34 cellular contexts compared by ENCODE assay signal in the genomic region with DNA sequence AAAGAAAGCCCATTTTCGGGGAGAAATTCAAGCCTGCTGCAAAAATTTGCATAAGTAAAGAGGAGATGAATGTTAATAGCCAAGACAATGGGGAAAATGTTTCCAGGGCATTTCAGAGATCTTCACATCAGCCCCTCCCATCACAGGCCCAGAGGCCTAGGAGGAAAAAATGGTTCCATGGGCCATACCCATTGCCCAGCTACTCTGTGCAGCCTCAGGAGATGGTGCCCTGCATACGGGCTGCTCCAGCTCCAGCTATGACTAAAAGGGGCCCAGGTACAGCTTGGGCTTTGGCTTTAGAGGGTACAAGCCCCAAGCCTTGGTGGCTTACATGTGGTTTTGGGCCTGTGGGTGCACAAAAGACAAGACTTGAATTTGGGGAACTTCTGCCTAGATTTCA.
"Had no signal": no experiment of that assay in that cellular context is flagged by ENCODE, and none has a peak within 500 bp of the region (broad histone marks: within the 10 kb centered on the region; RNA-seq: fewer than 3 reads in every experiment).

No MANE protein-coding gene starts in this region.

- H3K27ac Mint-ChIP-seq: activated B cell treated with CpG ODN at 0.5 μM for 24 hours; activated CD4-positive, alpha-beta memory T cell treated with anti-CD3 and anti-CD28 coated beads for 36 hours; activated CD4-positive, alpha-beta T cell treated with anti-CD3 and anti-CD28 coated beads, Interleukin-2, amount 10 ng/mL, durations not matched to agents 24 days and 14 days; activated CD8-positive, alpha-beta T cell treated with anti-CD3 and anti-CD28 coated beads for 36 hours; activated naive CD4-positive, alpha-beta T cell treated with anti-CD3 and anti-CD28 coated beads for 36 hours; activated naive CD4-positive, alpha-beta T cell treated with anti-CD3 and anti-CD28 coated beads, Interleukin-2, amount 50 U/mL, for 72 hours; activated naive CD8-positive, alpha-beta T cell treated with anti-CD3 and anti-CD28 coated beads for 36 hours; activated T-cell treated with anti-CD3 and anti-CD28 coated beads, Interleukin-2, amount 50 U/mL, for 72 hours; activated T-helper 1 cell treated with anti-CD3 and anti-CD28 coated beads, Interleukin-12 subunit alpha, Interleukin-12 subunit beta, Interleukin-2, Interleukin-4 antibody, amounts not matched to agents 30 ng/mL and 10 ng/mL and 1 ng/mL, durations not matched to agents 14 hours and 24 hours and 36 hours; activated T-helper 17 cell treated with anti-CD3 and anti-CD28 coated beads, Interleukin-2, amount 50 U/mL, for 72 hours; brain; T-helper 1 cell treated with Interleukin-12 subunit alpha and Interleukin-12 subunit beta and Interleukin-4 antibody, amounts not matched to agents 30 μg/mL and 1 μg/mL, for 36 hours; T-helper 2 cell treated with Interferon-gamma antibody and Interleukin-4, amounts not matched to agents 5 μg/mL and 100 μg/mL, for 36 hours had no signal

- DNase-seq: activated B cell treated with CpG ODN at 0.5 μM for 24 hours; activated CD4-positive, alpha-beta memory T cell treated with anti-CD3 and anti-CD28 coated beads for 36 hours; activated CD4-positive, alpha-beta T cell treated with anti-CD3 and anti-CD28 coated beads for 4 hours; activated CD4-positive, alpha-beta T cell treated with anti-CD3 and anti-CD28 coated beads, Interleukin-2, amount 10 ng/mL, durations not matched to agents 24 days and 14 days; activated CD4-positive, alpha-beta T cell treated with anti-CD3 and anti-CD28 coated beads, Interleukin-2, amount 50 U/mL, for 1 hour; activated CD4-positive, alpha-beta T cell treated with anti-CD3 and anti-CD28 coated beads, Interleukin-2, amount 50 U/mL, for 4 hours; activated CD4-positive, CD25-positive, alpha-beta regulatory T cell treated with anti-CD3 and anti-CD28 coated beads, Interleukin-2, amount 50 U/mL, for 72 hours; activated CD8-positive, alpha-beta memory T cell treated with anti-CD3 and anti-CD28 coated beads, Interleukin-2, amount 50 U/mL, for 4 hours; activated CD8-positive, alpha-beta T cell treated with anti-CD3 and anti-CD28 coated beads for 36 hours; activated effector memory CD4-positive, alpha-beta T cell treated with anti-CD3 and anti-CD28 coated beads, Interleukin-2, amount 50 U/mL, for 16 hours; activated gamma-delta T cell treated with Interleukin-2 at 50 U/mL for 16 hours; activated naive CD4-positive, alpha-beta T cell; activated naive CD4-positive, alpha-beta T cell treated with anti-CD3 and anti-CD28 coated beads for 36 hours; activated naive CD4-positive, alpha-beta T cell treated with anti-CD3 and anti-CD28 coated beads, Interleukin-2, amount 50 U/mL, for 16 hours; activated naive CD8-positive, alpha-beta T cell treated with anti-CD3 and anti-CD28 coated beads for 36 hours; activated T-cell treated with anti-CD3 and anti-CD28 coated beads for 4 hours; activated T-cell treated with anti-CD3 and anti-CD28 coated beads, Interleukin-2, amount 50 U/mL, for 1 hour; activated T-cell treated with anti-CD3 and anti-CD28 coated beads, Interleukin-2, amount 50 U/mL, for 4 hours; activated T-cell treated with anti-CD3 and anti-CD28 coated beads, Interleukin-2, amount 50 U/mL, for 72 hours; adrenal gland; amniotic stem cell; aorta; central memory CD4-positive, alpha-beta T cell; T-helper 2 cell; T-helper 9 cell had no signal

- H3K27me3 Mint-ChIP-seq: activated CD4-positive, alpha-beta T cell treated with anti-CD3 and anti-CD28 coated beads, Interleukin-2, amount 10 ng/mL, durations not matched to agents 24 days and 14 days; activated naive CD8-positive, alpha-beta T cell treated with anti-CD3 and anti-CD28 coated beads for 36 hours; activated T-helper 17 cell treated with anti-CD3 and anti-CD28 coated beads, Interleukin-2, amount 50 U/mL, for 72 hours had no signal

- H3K36me3 Mint-ChIP-seq: brain had no signal

- H3K27ac ChIP-seq: adrenal gland, VCaP had no signal

- H3K4me1 Mint-ChIP-seq: activated B cell treated with CpG ODN at 0.5 μM for 24 hours; activated CD4-positive, alpha-beta T cell treated with anti-CD3 and anti-CD28 coated beads, Interleukin-2, amount 10 ng/mL, durations not matched to agents 24 days and 14 days; activated naive CD8-positive, alpha-beta T cell treated with anti-CD3 and anti-CD28 coated beads for 36 hours; activated T-helper 17 cell treated with anti-CD3 and anti-CD28 coated beads, Interleukin-2, amount 50 U/mL, for 72 hours; brain had no signal

- H3K9me3 ChIP-seq: adrenal gland had no signal

- ATAC-seq: activated CD8-positive, alpha-beta T cell treated with anti-CD3 and anti-CD28 coated beads for 36 hours; activated naive CD4-positive, alpha-beta T cell treated with anti-CD3 and anti-CD28 coated beads, Interleukin-2, amount 50 U/mL, for 72 hours; activated T-cell treated with anti-CD3 and anti-CD28 coated beads, Interleukin-2, amount 50 U/mL, for 4 hours; activated T-cell treated with anti-CD3 and anti-CD28 coated beads, Interleukin-2, amount 50 U/mL, for 72 hours; activated T-helper 17 cell treated with anti-CD3 and anti-CD28 coated beads, Interleukin-2, amount 50 U/mL, for 72 hours had no signal

- FAIRE-seq: colon, TTC549 had no signal

- H3K27me3 ChIP-seq: adrenal gland had no signal

- H3K4me3 ChIP-seq: adrenal gland had no signal

- H3K4me3 Mint-ChIP-seq: activated B cell treated with CpG ODN at 0.5 μM for 24 hours; activated CD4-positive, alpha-beta memory T cell treated with anti-CD3 and anti-CD28 coated beads for 36 hours; activated CD4-positive, alpha-beta T cell treated with anti-CD3 and anti-CD28 coated beads, Interleukin-2, amount 10 ng/mL, durations not matched to agents 24 days and 14 days; activated CD8-positive, alpha-beta T cell treated with anti-CD3 and anti-CD28 coated beads for 36 hours; activated naive CD4-positive, alpha-beta T cell treated with anti-CD3 and anti-CD28 coated beads for 36 hours; activated naive CD8-positive, alpha-beta T cell treated with anti-CD3 and anti-CD28 coated beads for 36 hours; activated T-cell treated with anti-CD3 and anti-CD28 coated beads, Interleukin-2, amount 50 U/mL, for 4 hours; activated T-cell treated with anti-CD3 and anti-CD28 coated beads, Interleukin-2, amount 50 U/mL, for 72 hours; activated T-helper 1 cell treated with anti-CD3 and anti-CD28 coated beads, Interleukin-12 subunit alpha, Interleukin-12 subunit beta, Interleukin-2, Interleukin-4 antibody, amounts not matched to agents 30 ng/mL and 10 ng/mL and 1 ng/mL, durations not matched to agents 14 hours and 24 hours and 36 hours; activated T-helper 17 cell treated with anti-CD3 and anti-CD28 coated beads, Interleukin-2, amount 50 U/mL, for 72 hours; brain; T-helper 1 cell treated with Interleukin-12 subunit alpha and Interleukin-12 subunit beta and Interleukin-4 antibody, amounts not matched to agents 30 μg/mL and 1 μg/mL, for 36 hours; T-helper 2 cell treated with Interferon-gamma antibody and Interleukin-4, amounts not matched to agents 5 μg/mL and 100 μg/mL, for 36 hours had no signal

- H3K4me1 ChIP-seq: adrenal gland had no signal

- H3K36me3 ChIP-seq: adrenal gland had no signal
